ENCODE assay signal across 9 cellular contexts in genomic region chr15:77634266-77634962, GRCh38. TPM values are rescaled to one million over a fixed set of nuclear protein-coding genes. Genes with fewer than 3 reads are reported as not detected.
A peak's percentile ranks its signal among the peaks of the same experiment; 100 is the strongest.
DNase-seq lines count a peak whose midpoint lies in the region; ATAC-seq and TF ChIP-seq lines count a peak whose summit lies in the region.
"Had no signal": no experiment of that assay in that cellular context is flagged by ENCODE, and none has a peak within 500 bp of the region (broad histone marks: within the 10 kb centered on the region; RNA-seq: fewer than 3 reads in every experiment).

No MANE protein-coding gene starts in this region.

- H3K27me3 Mint-ChIP-seq in Calu3 (ENCODE audit: unreplicated experiment) (peaks cover 85% of the 10 kb centered on the region), T-helper 17 cell (peaks cover 63% of the 10 kb centered on the region), immature natural killer cell (ENCODE audit: low read depth in 3 of 3) (peaks cover 10 to 20% (median 17%) of the 10 kb centered on the region in 3 donors)

- no TSS peak for BruUV-seq in Calu3 (replicated peaks; lab: Mats Ljungman, UMichigan)

- peak overlapping the region; percentile 58 for H3K4me3 Mint-ChIP-seq in Calu3 (ENCODE audit: low read depth, unreplicated experiment)
- peak overlapping the region; percentile 82 for H3K4me3 Mint-ChIP-seq in T-helper 17 cell
- H3K4me3 Mint-ChIP-seq in immature natural killer cell = peak overlapping the region; percentile 48 to 77 (median 66)

- no peak overlapping the region for H3K27ac Mint-ChIP-seq in Calu3 (ENCODE audit: unreplicated experiment)
- no peak overlapping the region for H3K27ac Mint-ChIP-seq in T-helper 17 cell
- no peak overlapping the region for H3K27ac Mint-ChIP-seq in immature natural killer cell

- DNase-seq in Calu3 = peak; percentile 87
- DNase-seq in HuH-7.5 (ENCODE audit: low spot score) = peak; percentile 84
- DNase-seq in T-helper 17 cell = peak in 1 of 3 donors; percentile 40
- DNase-seq in astrocyte of the hippocampus (ENCODE audit: low read depth, low spot score) = peak; percentile 69
- DNase-seq in immature natural killer cell = peak; percentile 17 to 27 (median 17)
- peak; percentile 12 to 57 for DNase-seq in stimulated activated CD4-positive, alpha-beta T cell treated with anti-CD3 and anti-CD28 coated beads, Interleukin-1b, Interleukin-23, amount 100 ng/mL, for 4 hours (ENCODE audit: low read depth in 2 of 2)
- DNase-seq in putamen (ENCODE audit: low spot score) = no peak

- H3K36me3 Mint-ChIP-seq in Calu3 (ENCODE audit: insufficient read depth, unreplicated experiment) (peaks cover 4% of the 10 kb centered on the region), T-helper 17 cell (ENCODE audit: low read depth) (peaks cover 4% of the 10 kb centered on the region), immature natural killer cell (no peaks in the 10 kb centered on the region)

- H3K9me3 Mint-ChIP-seq in Calu3 (ENCODE audit: low read depth, unreplicated experiment) (no peaks in the 10 kb centered on the region), immature natural killer cell (no peaks in the 10 kb centered on the region)

- no peaks in the 10 kb centered on the region for H3K4me1 Mint-ChIP-seq in Calu3 (ENCODE audit: low read depth, unreplicated experiment)
- peaks cover 10% of the 10 kb centered on the region for H3K4me1 Mint-ChIP-seq in T-helper 17 cell
- peaks cover 10 to 12% of the 10 kb centered on the region in 2 donors for H3K4me1 Mint-ChIP-seq in immature natural killer cell

- no peaks in the 10 kb centered on the region for H3K9me3 ChIP-seq in T-helper 17 cell (ENCODE audit: control insufficient read depth, low read length, poor library complexity, severe bottlenecking)

- intact Hi-C loops in Calu3 (cut with micrococcal nuclease; ENCODE audit: unreplicated experiment) = loop anchor here (1.0 to 10.0 kb wide), 2 partner anchors 187 to 530 kb away; no protein-coding TSS in a partner anchor

- ATAC-seq in T-helper 17 cell (peak; percentile 56), HG03354 (IDR thresholded peaks at IDR 0.05; ENCODE audit: poor library complexity, severe bottlenecking, unreplicated experiment) (no peak)

- peak; percentile 68 for TF ChIP-seq CTCF in Calu3 (IDR thresholded peaks at IDR 0.05; ENCODE audit: unreplicated experiment)

- CTCF ChIA-PET in Calu3 (lab: Charles Lee) = interaction anchor here (0.6 to 3.0 kb wide), 10 partner anchors 11 to 661 kb away, joined by 3 to 29 read pairs (median 5); no protein-coding TSS in a partner anchor

RNA-seq across cellular contexts. Expression of gene LINGO1, which starts 1.7 kb away (rescaled TPM):
- total RNA-seq in Calu3 (2022) = 0.27 TPM in 1 of 2 replicates, not detected in the other
- total RNA-seq in T-helper 17 cell = not detected
- not detected for polyA plus RNA-seq in immature natural killer cell
- total RNA-seq: T-helper 1 cell treated with Interleukin-12 subunit alpha and Interleukin-12 subunit beta and Interleukin-4 antibody, amounts not matched to agents 30 ng/mL and 1 ng/mL, for 36 hours had no signal
